In genomic region chr5:100560860-100561259, GRCh38 we compare ENCODE assay signal across 15 cellular contexts. TPM values are rescaled to one million over a fixed set of nuclear protein-coding genes. Genes with fewer than 3 reads are reported as not detected.
DNase-seq lines count a peak whose midpoint lies in the region; ATAC-seq and TF ChIP-seq lines count a peak whose summit lies in the region.
"Had no signal": no experiment of that assay in that cellular context is flagged by ENCODE, and none has a peak within 500 bp of the region (broad histone marks: within the 10 kb centered on the region; RNA-seq: fewer than 3 reads in every experiment).

No MANE protein-coding gene starts in this region.

- ATAC-seq in PC-3 (peak; percentile 68), HG02610 (IDR thresholded peaks at IDR 0.05; ENCODE audit: unreplicated experiment) (no peak), right cardiac atrium (no peak), HG02884 (IDR thresholded peaks at IDR 0.05; ENCODE audit: unreplicated experiment) (no peak)
- ATAC-seq: GM12878, HCT116 had no signal

- H3K27ac ChIP-seq in PC-3 (ENCODE audit: low read length) (no peak overlapping the region), right cardiac atrium (ENCODE audit: low read length) (no peak overlapping the region)
- H3K27ac ChIP-seq: BLaER1 had no signal

- no peaks in the 10 kb centered on the region for H4K20me1 ChIP-seq in PC-3 (ENCODE audit: low read length)
- H4K20me1 ChIP-seq: BLaER1 had no signal

- H3K9me2 ChIP-seq in PC-3 (replicated peaks; ENCODE audit: low read length), result no peaks in the 10 kb centered on the region

- CTCF ChIA-PET in PC-3 (lab: Charles Lee), result no interaction called here

- H3F3A ChIP-seq in PC-3 (ENCODE audit: low read length, unreplicated experiment), result no peaks in the 10 kb centered on the region

- H3K4me3 ChIP-seq in PC-3 (ENCODE audit: low read length) (no peak overlapping the region), right cardiac atrium (ENCODE audit: low read length) (no peak overlapping the region)
- H3K4me3 ChIP-seq: BLaER1, GM12878 had no signal

- no peak overlapping the region for H2AFZ ChIP-seq in PC-3 (ENCODE audit: low read length)

- POLR2A ChIA-PET in PC-3 (lab: Charles Lee; ENCODE audit: unreplicated experiment), result no interaction called here

- no peak overlapping the region for H3K9ac ChIP-seq in PC-3 (ENCODE audit: low read length)
- H3K9ac ChIP-seq: BLaER1 had no signal

- TF ChIP-seq CTCF in PC-3 (conservative IDR thresholded peaks at IDR 0.05; ENCODE audit: low read depth, low read length), result no peak

- no peaks in the 10 kb centered on the region for H3K9me3 ChIP-seq in PC-3 (ENCODE audit: low read length)
- H3K9me3 ChIP-seq in right cardiac atrium (ENCODE audit: control insufficient read depth, low read length), result no peaks in the 10 kb centered on the region
- H3K9me3 ChIP-seq: BLaER1, Caco-2 had no signal

- DNase-seq in ELR (ENCODE audit: low read depth) (peak; percentile 32), PC-3 (peak; percentile 19), astrocyte of the hippocampus (ENCODE audit: low read depth, low spot score) (peak; percentile 12), iris pigment epithelial cell (ENCODE audit: low read depth) (peak; percentile 53), right cardiac atrium (no peak), ecto neural progenitor cell (ENCODE audit: low spot score) (no peak)
- DNase-seq: 8988T; AML-193; Caco-2; CD8-positive, alpha-beta memory T cell had no signal

- H3K4me1 ChIP-seq in PC-3 (ENCODE audit: insufficient read depth, low read length) (peaks cover 11% of the 10 kb centered on the region; the same call in 1 of the 2 replicates), right cardiac atrium (ENCODE audit: control insufficient read depth, insufficient read depth, low read length) (no peaks in the 10 kb centered on the region)
- H3K4me1 ChIP-seq: BLaER1, Caco-2 had no signal

- no peak overlapping the region for H3K4me2 ChIP-seq in PC-3 (ENCODE audit: low read length)
- H3K4me2 ChIP-seq: BLaER1 had no signal

- H3K27me3 ChIP-seq in PC-3 (ENCODE audit: low read length) (no peaks in the 10 kb centered on the region), right cardiac atrium (ENCODE audit: control insufficient read depth, insufficient read depth) (no peaks in the 10 kb centered on the region)
- H3K27me3 ChIP-seq: BLaER1 had no signal

- no peaks in the 10 kb centered on the region for H3K79me2 ChIP-seq in PC-3 (ENCODE audit: low read length)

- no TSS peak for BruUV-seq in PC-3 (replicated peaks; lab: Mats Ljungman, UMichigan)

- intact Hi-C loops in PC-3 (cut with micrococcal nuclease), result no loop called here
- intact Hi-C loops in right cardiac atrium (cut with DNase I), result no loop called here

- WGBS in right cardiac atrium, result 96% methylated on average over 1 of the region's 1 CpG

- no peaks in the 10 kb centered on the region for H3K36me3 ChIP-seq in PC-3 (ENCODE audit: low read depth, low read length)
- H3K36me3 ChIP-seq: BLaER1 had no signal

RNA-seq across cellular contexts. Expression of gene FAM174A, which starts 25.7 kb away (rescaled TPM):
- 65.1 and 66.2 TPM in 2 replicates for total RNA-seq in PC-3 (2014; rRNA removed)
- 10 to 100 TPM; 17.1 to 21.2 (median 18.6) TPM for total RNA-seq in right cardiac atrium
- 25.2 TPM for polyA plus RNA-seq in right cardiac atrium

Comparison
In these comparisons a context has a peak if more than half of its experiments do, and no peak if none do; other contexts are left out.
1. DNase-seq: peak in ELR (single experiment), PC-3 (single experiment), astrocyte of the hippocampus (single experiment) and iris pigment epithelial cell (single experiment); none in right cardiac atrium (0 of 3) and ecto neural progenitor cell (single experiment).